In genomic region chr7:65002972-65003585, GRCh38 we compare ENCODE assay signal across 17 cellular contexts. TPM values are rescaled to one million over a fixed set of nuclear protein-coding genes. Genes with fewer than 3 reads are reported as not detected.
A peak's percentile ranks its signal among the peaks of the same experiment; 100 is the strongest.
DNase-seq lines count a peak whose midpoint lies in the region; ATAC-seq and TF ChIP-seq lines count a peak whose summit lies in the region.
"Had no signal": no experiment of that assay in that cellular context is flagged by ENCODE, and none has a peak within 500 bp of the region (broad histone marks: within the 10 kb centered on the region; RNA-seq: fewer than 3 reads in every experiment).

No MANE protein-coding gene starts in this region.

- peak overlapping the region; percentile 62 for H3K4me3 Mint-ChIP-seq in neural crest cell

- ATAC-seq in esophagus mucosa: no peak
- ATAC-seq: GM12878, GM23338, PC-3 had no signal

- no peak overlapping the region for H3K9ac ChIP-seq in BLaER1

- H3K27me3 Mint-ChIP-seq in neural crest cell (ENCODE audit: low read depth): no peaks in the 10 kb centered on the region

- H3K9me2 ChIP-seq in DOHH2 (replicated peaks; ENCODE audit: control insufficient read depth, low read length): no peaks in the 10 kb centered on the region

- H3K27me3 ChIP-seq in BLaER1 (no peaks in the 10 kb centered on the region), DOHH2 (ENCODE audit: control insufficient read depth, low read length) (no peaks in the 10 kb centered on the region), adrenal gland (no peaks in the 10 kb centered on the region), brain microvascular endothelial cell (replicated peaks) (no peaks in the 10 kb centered on the region)
- H3K27me3 ChIP-seq: BE2C had no signal

- H3K27ac Mint-ChIP-seq in neural crest cell (ENCODE audit: unreplicated experiment): no peak overlapping the region
- H3K27ac Mint-ChIP-seq: GM23338 had no signal

- no peak for TF ChIP-seq POLR2A in adrenal gland (IDR thresholded peaks at IDR 0.05)

- H3K4me3 ChIP-seq in BLaER1 (peak overlapping the region; percentile 18; the same call in 1 of the 2 replicates), DOHH2 (ENCODE audit: low read length) (no peak overlapping the region), adrenal gland (peak overlapping the region in 1 of 4 donors; percentile 86), brain microvascular endothelial cell (ENCODE audit: low read depth, low read length) (no peak overlapping the region)
- H3K4me3 ChIP-seq: GM12878, GM23338 had no signal

- H3K36me3 Mint-ChIP-seq in neural crest cell (ENCODE audit: low read depth): peaks cover 62% of the 10 kb centered on the region

- H3K4me1 ChIP-seq in BLaER1: peaks cover 14% of the 10 kb centered on the region
- H3K4me1 ChIP-seq in DOHH2 (ENCODE audit: control insufficient read depth, low read length): peaks cover 75% of the 10 kb centered on the region
- peaks cover 47 to 60% of the 10 kb centered on the region in 2 donors for H3K4me1 ChIP-seq in adrenal gland (replicated peaks in 1 of 2)
- H3K4me1 ChIP-seq: BE2C had no signal

- in situ Hi-C loops in brain microvascular endothelial cell (cut with HindIII; ENCODE audit: low pct_ligation_motif_present, low sequenced_read_pairs): no loop called here

- no peak overlapping the region for H3K27ac ChIP-seq in BLaER1
- H3K27ac ChIP-seq in DOHH2 (ENCODE audit: low read depth, low read length): no peak overlapping the region
- H3K27ac ChIP-seq in adrenal gland: peak overlapping the region; percentile 38 to 90 (median 50)
- no peak overlapping the region for H3K27ac ChIP-seq in brain microvascular endothelial cell

- DNase-seq in adrenal gland (no peak), neural crest cell (ENCODE audit: low read depth, low spot score) (no peak), C1 segment of cervical spinal cord (lab: John Stamatoyannopoulos, UW) (no peak), AG20443 (ENCODE audit: low spot score) (no peak), brain microvascular endothelial cell (no peak)
- DNase-seq: BE2C, KBM-7, NCI-H1092 treated with DMSO at 0.1 percent for 48 hours, NCI-H1694, NCI-H345, NCI-H526 treated with DMSO at 0.1 percent for 48 hours, PC-3 had no signal

- intact Hi-C loops in adrenal gland (cut with DNase I): no loop called here

- H3K9me3 ChIP-seq in BLaER1: peaks cover 73% of the 10 kb centered on the region
- peaks cover 30% of the 10 kb centered on the region for H3K9me3 ChIP-seq in DOHH2 (ENCODE audit: control insufficient read depth, insufficient read depth, low read length)
- H3K9me3 ChIP-seq in adrenal gland (replicated peaks in 1 of 3): peaks cover 0 to 10% (median 0%) of the 10 kb centered on the region in 3 donors
- H3K9me3 ChIP-seq: BE2C had no signal

- H4K20me1 ChIP-seq in BLaER1 (peaks cover 8% of the 10 kb centered on the region; the same call in 1 of the 2 replicates), DOHH2 (ENCODE audit: control insufficient read depth, insufficient read depth, low read depth, low read length) (no peaks in the 10 kb centered on the region)

- H3K79me2 ChIP-seq in DOHH2 (ENCODE audit: control insufficient read depth, low read length): peaks cover 83% of the 10 kb centered on the region

- TF ChIP-seq CTCF in DOHH2 (IDR thresholded peaks at IDR 0.05; ENCODE audit: low read depth, low read length, poor library complexity, severe bottlenecking): no peak
- TF ChIP-seq CTCF in adrenal gland (IDR thresholded peaks at IDR 0.05): no peak
- TF ChIP-seq CTCF in neural crest cell (conservative IDR thresholded peaks at IDR 0.05): no peak
- TF ChIP-seq CTCF in brain microvascular endothelial cell (IDR thresholded peaks at IDR 0.05; ENCODE audit: low read depth, low read length, missing control alignments): no peak

- H3K4me2 ChIP-seq in BLaER1 (no peak overlapping the region), DOHH2 (ENCODE audit: low read length) (peak overlapping the region; percentile 71; the same call in 1 of the 2 replicates)
- H3K4me2 ChIP-seq: GM23338 had no signal

- H3F3A ChIP-seq in DOHH2 (ENCODE audit: control insufficient read depth, insufficient read depth): peaks cover 5% of the 10 kb centered on the region

- peaks cover 27% of the 10 kb centered on the region for H3K9me3 Mint-ChIP-seq in neural crest cell

- WGBS in adrenal gland, 4 donors: 76 to 98% (median 94%) methylated on average over 2 of the region's 2 CpGs

- peaks cover 32% of the 10 kb centered on the region for H3K4me1 Mint-ChIP-seq in neural crest cell

- H3K36me3 ChIP-seq in BLaER1 (peaks cover 71% of the 10 kb centered on the region), DOHH2 (ENCODE audit: control insufficient read depth, low read length) (peaks cover 72% of the 10 kb centered on the region), adrenal gland (replicated peaks in 1 of 2) (no peaks in the 10 kb centered on the region), brain microvascular endothelial cell (replicated peaks) (peaks cover 19% of the 10 kb centered on the region)
- H3K36me3 ChIP-seq: BE2C had no signal

RNA-seq across cellular contexts. Expression of gene ERV3-1, which starts 3.4 kb away (rescaled TPM):
- 100 to 1,000 TPM in 2 of 8 donors, 10 to 100 TPM in 6; 37.6 to 180 (median 68.5) TPM for total RNA-seq in adrenal gland
- polyA plus RNA-seq in adrenal gland: 10 to 100 TPM in 2 of 3 donors, 1 to 10 TPM in 1; 9.6 to 67.7 (median 18.6) TPM
- total RNA-seq in neural crest cell: 33.0 and 38.1 TPM in 2 replicates
- total RNA-seq in esophagus mucosa: 17.3 TPM

RNA-seq across cellular contexts. Expression of gene ZNF117, which starts 12.2 kb away (rescaled TPM):
- total RNA-seq in adrenal gland: 10 to 100 TPM; 12.0 to 75.5 (median 39.9) TPM
- 10 to 100 TPM; 23.6 to 60.5 (median 29.9) TPM for polyA plus RNA-seq in adrenal gland
- 26.0 and 27.7 TPM in 2 replicates for total RNA-seq in neural crest cell
- 10.7 TPM for total RNA-seq in esophagus mucosa

Comparison
In these comparisons a context has a peak if more than half of its experiments do, and no peak if none do; other contexts are left out.
1. H3K27ac ChIP-seq: peak in adrenal gland (5 of 5); none in BLaER1 (single experiment), DOHH2 (single experiment) and brain microvascular endothelial cell (single experiment).